ENCODE assay signal across 10 cellular contexts in genomic region chr22:22884888-22885840, GRCh38. TPM values are rescaled to one million over a fixed set of nuclear protein-coding genes. Genes with fewer than 3 reads are reported as not detected.
DNase-seq lines count a peak whose midpoint lies in the region; ATAC-seq, FAIRE-seq and TF ChIP-seq lines count a peak whose summit lies in the region.
"Had no signal": no experiment of that assay in that cellular context is flagged by ENCODE, and none has a peak within 500 bp of the region (broad histone marks: within the 10 kb centered on the region; RNA-seq: fewer than 3 reads in every experiment).

No MANE protein-coding gene starts in this region.

- no peak overlapping the region for H3K27ac ChIP-seq in small intestine (ENCODE audit: low read depth in 1 of 2, low read length in 1 of 2)

- no peak overlapping the region for H3K4me3 Mint-ChIP-seq in central memory CD8-positive, alpha-beta T cell
- H3K4me3 Mint-ChIP-seq: T-helper 1 cell treated with Interleukin-12 subunit alpha and Interleukin-12 subunit beta and Interleukin-4 antibody, amounts not matched to agents 30 μg/mL and 1 μg/mL, for 36 hours had no signal

- POLR2A ChIA-PET in GM10248 (lab: Yijun Ruan, JAX), result interaction anchor here (0.6 to 2.3 kb wide), 5 partner anchors 19 to 50 kb away, joined by 3 to 9 read pairs (median 4); no protein-coding TSS in a partner anchor

- peaks cover 6% of the 10 kb centered on the region for H3K27me3 Mint-ChIP-seq in central memory CD8-positive, alpha-beta T cell

- no peaks in the 10 kb centered on the region for H3K9me3 ChIP-seq in small intestine (ENCODE audit: control insufficient read depth, low read depth)

- no peak overlapping the region for H3K4me3 ChIP-seq in small intestine (ENCODE audit: low read depth in 1 of 2, low read length in 2 of 2)
- H3K4me3 ChIP-seq: lung had no signal

- H3K9me3 Mint-ChIP-seq in central memory CD8-positive, alpha-beta T cell, result no peaks in the 10 kb centered on the region
- H3K9me3 Mint-ChIP-seq: T-helper 1 cell treated with Interleukin-12 subunit alpha and Interleukin-12 subunit beta and Interleukin-4 antibody, amounts not matched to agents 30 μg/mL and 1 μg/mL, for 36 hours had no signal

- no peaks in the 10 kb centered on the region for H3K36me3 ChIP-seq in small intestine (ENCODE audit: control insufficient read depth in 2 of 2, insufficient read depth in 2 of 2, low read length in 2 of 2)

- H3K4me1 ChIP-seq in small intestine (ENCODE audit: control insufficient read depth in 2 of 2, insufficient read depth in 1 of 2, low read depth in 1 of 2, low read length in 1 of 2), result no peaks in the 10 kb centered on the region

- no peak overlapping the region for H3K27ac Mint-ChIP-seq in central memory CD8-positive, alpha-beta T cell (ENCODE audit: low read depth)
- H3K27ac Mint-ChIP-seq: T-helper 1 cell treated with Interleukin-12 subunit alpha and Interleukin-12 subunit beta and Interleukin-4 antibody, amounts not matched to agents 30 μg/mL and 1 μg/mL, for 36 hours had no signal

- CTCF ChIA-PET in GM10248 (lab: Yijun Ruan, JAX), result interaction anchor here (0.8 to 11.1 kb wide), 50 partner anchors 8 to 562 kb away, joined by 3 to 211 read pairs (median 8); no protein-coding TSS in a partner anchor

- no peaks in the 10 kb centered on the region for H3K27me3 ChIP-seq in small intestine (ENCODE audit: control insufficient read depth in 2 of 2, insufficient read depth in 2 of 2, low read length in 2 of 2)

- DNase-seq in GM10248 (ENCODE audit: extremely low spot score) (peak; percentile 77), small intestine (no peak), cardiac septum (ENCODE audit: low spot score) (no peak), D721Med (ENCODE audit: insufficient read length, low spot score) (no peak), globus pallidus (ENCODE audit: low spot score) (no peak)
- no peak for DNase-seq in central memory CD8-positive, alpha-beta T cell (ENCODE audit: low spot score in 2 of 2)

- no peak for TF ChIP-seq CTCF in GM10248 (IDR thresholded peaks at IDR 0.05; ENCODE audit: control extremely low read depth, extremely low read depth, low read depth, missing control alignments)
- TF ChIP-seq CTCF in D721Med (IDR thresholded peaks at IDR 0.05; ENCODE audit: insufficient read depth, missing control alignments), result no peak

- intact Hi-C loops in cardiac septum (cut with DNase I), result no loop called here

- ATAC-seq in GM19397 (IDR thresholded peaks at IDR 0.05; ENCODE audit: unreplicated experiment), result peak; percentile 52
- ATAC-seq in HG03439 (IDR thresholded peaks at IDR 0.05; ENCODE audit: unreplicated experiment), result peak; percentile 66
- ATAC-seq in central memory CD8-positive, alpha-beta T cell (replicated peaks; ENCODE audit: extremely low read depth, poor library complexity, severe bottlenecking), result peak; percentile 40

- H3K4me1 Mint-ChIP-seq in central memory CD8-positive, alpha-beta T cell, result peaks cover 18% of the 10 kb centered on the region

- 69 to 82% (median 75%) methylated on average over 9 of the region's 9 CpGs for WGBS in small intestine, 3 donors

- H3K36me3 Mint-ChIP-seq in central memory CD8-positive, alpha-beta T cell (ENCODE audit: insufficient read depth), result no peaks in the 10 kb centered on the region

- FAIRE-seq in small intestine (lab: Jason Lieb, UNC) (no peak), D721Med (lab: Jason Lieb, UNC) (no peak)

RNA-seq across cellular contexts. Expression of gene IGLL5, which starts 2.5 kb away (rescaled TPM):
- polyA plus RNA-seq in small intestine, result 100 to 1,000 TPM in 1 of 3 donors, 10 to 100 TPM in 1, 1 to 10 TPM in 1; 5.6 to 215 (median 24.6) TPM
- not detected for total RNA-seq in cardiac septum
